13 cellular contexts compared by ENCODE assay signal in genomic region chr2:109604597-109604996, GRCh38. TPM values are rescaled to one million over a fixed set of nuclear protein-coding genes. Genes with fewer than 3 reads are reported as not detected.
DNase-seq lines count a peak whose midpoint lies in the region; TF ChIP-seq lines count a peak whose summit lies in the region.
"Had no signal": no experiment of that assay in that cellular context is flagged by ENCODE, and none has a peak within 500 bp of the region (broad histone marks: within the 10 kb centered on the region; RNA-seq: fewer than 3 reads in every experiment).

No MANE protein-coding gene starts in this region.

- no peak for TF ChIP-seq CTCF in type B pancreatic cell (conservative IDR thresholded peaks at IDR 0.05)
- no peak for TF ChIP-seq CTCF in stomach (IDR thresholded peaks at IDR 0.05)

- H3K4me3 Mint-ChIP-seq in activated CD4-positive, alpha-beta memory T cell treated with anti-CD3 and anti-CD28 coated beads for 36 hours = no peak overlapping the region
- no peak overlapping the region for H3K4me3 Mint-ChIP-seq in activated CD4-positive, alpha-beta memory T cell treated with anti-CD3 and anti-CD28 coated beads, Interleukin-2, amount 10 ng/mL, durations not matched to agents 7 days and 5 days
- peak overlapping the region; percentile 35 for H3K4me3 Mint-ChIP-seq in type B pancreatic cell
- H3K4me3 Mint-ChIP-seq: activated naive CD8-positive, alpha-beta T cell treated with anti-CD3 and anti-CD28 coated beads for 36 hours had no signal

- peaks cover 7% of the 10 kb centered on the region for H3K4me1 Mint-ChIP-seq in activated CD4-positive, alpha-beta memory T cell treated with anti-CD3 and anti-CD28 coated beads for 36 hours (ENCODE audit: low read depth)
- peaks cover 3% of the 10 kb centered on the region for H3K4me1 Mint-ChIP-seq in activated CD4-positive, alpha-beta memory T cell treated with anti-CD3 and anti-CD28 coated beads, Interleukin-2, amount 10 ng/mL, durations not matched to agents 7 days and 5 days
- H3K4me1 Mint-ChIP-seq in type B pancreatic cell (ENCODE audit: unreplicated experiment) = peaks cover 32% of the 10 kb centered on the region

- peaks cover 23% of the 10 kb centered on the region for H3K27me3 Mint-ChIP-seq in activated CD4-positive, alpha-beta memory T cell treated with anti-CD3 and anti-CD28 coated beads for 36 hours
- peaks cover 31% of the 10 kb centered on the region for H3K27me3 Mint-ChIP-seq in activated CD4-positive, alpha-beta memory T cell treated with anti-CD3 and anti-CD28 coated beads, Interleukin-2, amount 10 ng/mL, durations not matched to agents 7 days and 5 days
- no peaks in the 10 kb centered on the region for H3K27me3 Mint-ChIP-seq in type B pancreatic cell

- H3K27me3 ChIP-seq in stomach = no peaks in the 10 kb centered on the region

- no peaks in the 10 kb centered on the region for H3K9me3 Mint-ChIP-seq in activated CD4-positive, alpha-beta memory T cell treated with anti-CD3 and anti-CD28 coated beads for 36 hours
- no peaks in the 10 kb centered on the region for H3K9me3 Mint-ChIP-seq in activated CD4-positive, alpha-beta memory T cell treated with anti-CD3 and anti-CD28 coated beads, Interleukin-2, amount 10 ng/mL, durations not matched to agents 7 days and 5 days
- H3K9me3 Mint-ChIP-seq in type B pancreatic cell = peaks cover under 1% of the 10 kb centered on the region
- H3K9me3 Mint-ChIP-seq: activated naive CD8-positive, alpha-beta T cell treated with anti-CD3 and anti-CD28 coated beads for 36 hours had no signal

- intact Hi-C loops in activated CD4-positive, alpha-beta memory T cell treated with anti-CD3 and anti-CD28 coated beads for 36 hours (cut with micrococcal nuclease) = no loop called here
- intact Hi-C loops in stomach (cut with DNase I; ENCODE audit: low total_unique reads) = no loop called here

- WGBS in stomach, 5 donors = 72 to 79% (median 76%) methylated on average over 5 of the region's 5 CpGs

- CTCF ChIA-PET in activated CD4-positive, alpha-beta memory T cell treated with anti-CD3 and anti-CD28 coated beads for 36 hours (lab: Charles Lee) = no interaction called here
- CTCF ChIA-PET in activated CD4-positive, alpha-beta memory T cell treated with anti-CD3 and anti-CD28 coated beads, Interleukin-2, amount 10 ng/mL, durations not matched to agents 7 days and 5 days (lab: Charles Lee) = interaction anchor here (2.7 kb wide), 1 partner anchor 59 kb away, joined by 7 read pairs; no protein-coding TSS in a partner anchor

- peaks cover 0 to 43% (median 12%) of the 10 kb centered on the region in 4 donors for H3K4me1 ChIP-seq in stomach

- peaks cover 1% of the 10 kb centered on the region for H3K36me3 Mint-ChIP-seq in activated CD4-positive, alpha-beta memory T cell treated with anti-CD3 and anti-CD28 coated beads for 36 hours
- H3K36me3 Mint-ChIP-seq in activated CD4-positive, alpha-beta memory T cell treated with anti-CD3 and anti-CD28 coated beads, Interleukin-2, amount 10 ng/mL, durations not matched to agents 7 days and 5 days (ENCODE audit: low read depth) = no peaks in the 10 kb centered on the region
- peaks cover 22% of the 10 kb centered on the region for H3K36me3 Mint-ChIP-seq in type B pancreatic cell
- H3K36me3 Mint-ChIP-seq: activated naive CD8-positive, alpha-beta T cell treated with anti-CD3 and anti-CD28 coated beads for 36 hours had no signal

- H3K36me3 ChIP-seq in stomach = no peaks in the 10 kb centered on the region

- DNase-seq in activated CD4-positive, alpha-beta memory T cell treated with anti-CD3 and anti-CD28 coated beads for 36 hours = peak; percentile 15
- DNase-seq in activated CD4-positive, alpha-beta memory T cell treated with anti-CD3 and anti-CD28 coated beads, Interleukin-2, amount 10 ng/mL, durations not matched to agents 7 days and 5 days = no peak
- peak; percentile 47 for DNase-seq in amniotic epithelial cell (ENCODE audit: low read depth)
- DNase-seq in hepatic stellate cell (ENCODE audit: low spot score) = peak; percentile 32
- no peak for DNase-seq in type B pancreatic cell (ENCODE audit: extremely low spot score, unreplicated experiment)
- DNase-seq in mucosa of gallbladder (ENCODE audit: low spot score) = no peak
- DNase-seq in stomach = no peak
- no peak for DNase-seq in cerebellum (ENCODE audit: low spot score)
- DNase-seq: activated naive CD8-positive, alpha-beta T cell treated with anti-CD3 and anti-CD28 coated beads for 36 hours; effector memory CD4-positive, alpha-beta T cell; kidney; NCI-H524; occipital lobe had no signal

- no peak for TF ChIP-seq EP300 in stomach (IDR thresholded peaks at IDR 0.05)

- POLR2A ChIA-PET in activated CD4-positive, alpha-beta memory T cell treated with anti-CD3 and anti-CD28 coated beads for 36 hours (lab: Charles Lee) = no interaction called here
- POLR2A ChIA-PET in activated CD4-positive, alpha-beta memory T cell treated with anti-CD3 and anti-CD28 coated beads, Interleukin-2, amount 10 ng/mL, durations not matched to agents 7 days and 5 days (lab: Charles Lee) = no interaction called here

- no peak overlapping the region for H3K27ac ChIP-seq in stomach

- H3K9me3 ChIP-seq in stomach = no peaks in the 10 kb centered on the region

- H3K27ac Mint-ChIP-seq in activated CD4-positive, alpha-beta memory T cell treated with anti-CD3 and anti-CD28 coated beads for 36 hours = no peak overlapping the region
- no peak overlapping the region for H3K27ac Mint-ChIP-seq in activated CD4-positive, alpha-beta memory T cell treated with anti-CD3 and anti-CD28 coated beads, Interleukin-2, amount 10 ng/mL, durations not matched to agents 7 days and 5 days
- peak overlapping the region; percentile 65 for H3K27ac Mint-ChIP-seq in type B pancreatic cell
- H3K27ac Mint-ChIP-seq: activated naive CD8-positive, alpha-beta T cell treated with anti-CD3 and anti-CD28 coated beads for 36 hours had no signal

- TF ChIP-seq POLR2A in stomach (IDR thresholded peaks at IDR 0.05) = no peak

- no peak overlapping the region for H3K4me3 ChIP-seq in stomach

RNA-seq across cellular contexts. Expression of gene SEPTIN10, which starts 9.2 kb away (rescaled TPM):
- total RNA-seq in activated CD4-positive, alpha-beta memory T cell treated with anti-CD3 and anti-CD28 coated beads for 36 hours = 1 to 10 TPM; 8.4 to 9.8 TPM
- total RNA-seq in activated CD4-positive, alpha-beta memory T cell treated with anti-CD3 and anti-CD28 coated beads, Interleukin-2, amount 10 ng/mL, durations not matched to agents 7 days and 5 days = 1 to 10 TPM; 3.8 to 4.1 TPM
- total RNA-seq in type B pancreatic cell (ENCODE audit: low replicate concordance) (40.9 and 76.7 TPM in 2 replicates), mucosa of gallbladder (63.1 TPM), stomach (100 to 1,000 TPM in 1 of 5 donors, 10 to 100 TPM in 4; 29.0 to 101 (median 54.9) TPM), cerebellum (46.1 TPM)
- polyA plus RNA-seq in stomach = 10 to 100 TPM; 24.9 to 41.9 (median 31.0) TPM

RNA-seq across cellular contexts. Expression of gene SOWAHC, which starts 9.6 kb away (rescaled TPM):
- total RNA-seq in activated CD4-positive, alpha-beta memory T cell treated with anti-CD3 and anti-CD28 coated beads for 36 hours = 1 to 10 TPM in 1 of 2 experiments, under 1 TPM in 1; 0.97 to 1.0 TPM
- total RNA-seq in activated CD4-positive, alpha-beta memory T cell treated with anti-CD3 and anti-CD28 coated beads, Interleukin-2, amount 10 ng/mL, durations not matched to agents 7 days and 5 days = 1 to 10 TPM in 1 of 2 experiments, under 1 TPM in 1; 0.90 to 1.1 TPM
- total RNA-seq in type B pancreatic cell (ENCODE audit: low replicate concordance) (15.5 and 25.6 TPM in 2 replicates), mucosa of gallbladder (19.4 TPM), stomach (10 to 100 TPM in 4 of 5 donors, 1 to 10 TPM in 1; 5.3 to 93.9 (median 16.7) TPM), cerebellum (20.6 TPM)
- polyA plus RNA-seq in stomach = 1 to 10 TPM; 3.3 to 7.6 (median 7.2) TPM

Comparison
In these comparisons a context has a peak if more than half of its experiments do, and no peak if none do; other contexts are left out.
1. DNase-seq: peak in activated CD4-positive, alpha-beta memory T cell treated with anti-CD3 and anti-CD28 coated beads for 36 hours (single experiment), amniotic epithelial cell (single experiment) and hepatic stellate cell (single experiment); none in activated CD4-positive, alpha-beta memory T cell treated with anti-CD3 and anti-CD28 coated beads, Interleukin-2, amount 10 ng/mL, durations not matched to agents 7 days and 5 days (single experiment), type B pancreatic cell (single experiment), mucosa of gallbladder (single experiment), stomach (single experiment) and cerebellum (single experiment).